Comparison of ENCODE assay signal across 1 cellular context in the genomic region with DNA sequence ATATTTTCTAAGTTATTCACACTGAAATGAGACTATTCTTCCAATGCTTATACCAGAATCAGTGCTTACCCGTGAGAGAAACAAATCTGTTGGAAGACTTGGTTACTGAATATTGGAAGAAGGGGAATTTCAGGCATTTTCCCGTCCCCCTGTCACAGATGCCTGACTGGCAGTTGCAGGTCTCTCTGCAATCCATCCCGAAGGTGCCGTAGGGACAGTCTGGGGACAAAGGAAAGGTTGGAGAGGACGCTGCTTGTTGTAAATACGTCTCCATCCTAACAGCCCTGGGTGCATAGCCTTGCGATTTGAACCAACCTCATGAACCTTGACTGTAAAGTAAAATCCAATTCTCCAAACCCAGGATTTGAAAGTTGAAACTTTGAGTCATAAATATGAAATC.
TF ChIP-seq lines count a peak whose summit lies in the region.

No MANE protein-coding gene starts in this region.

TF ChIP-seq in GM23338, 12 proteins besides CTCF, POLR2A, EP300 and RAD21 (continued from another document):
- TF ChIP-seq STAT1 (IDR thresholded peaks at IDR 0.05; ENCODE audit: unreplicated experiment), result no peak
